20 cellular contexts compared by ENCODE assay signal in the genomic region with DNA sequence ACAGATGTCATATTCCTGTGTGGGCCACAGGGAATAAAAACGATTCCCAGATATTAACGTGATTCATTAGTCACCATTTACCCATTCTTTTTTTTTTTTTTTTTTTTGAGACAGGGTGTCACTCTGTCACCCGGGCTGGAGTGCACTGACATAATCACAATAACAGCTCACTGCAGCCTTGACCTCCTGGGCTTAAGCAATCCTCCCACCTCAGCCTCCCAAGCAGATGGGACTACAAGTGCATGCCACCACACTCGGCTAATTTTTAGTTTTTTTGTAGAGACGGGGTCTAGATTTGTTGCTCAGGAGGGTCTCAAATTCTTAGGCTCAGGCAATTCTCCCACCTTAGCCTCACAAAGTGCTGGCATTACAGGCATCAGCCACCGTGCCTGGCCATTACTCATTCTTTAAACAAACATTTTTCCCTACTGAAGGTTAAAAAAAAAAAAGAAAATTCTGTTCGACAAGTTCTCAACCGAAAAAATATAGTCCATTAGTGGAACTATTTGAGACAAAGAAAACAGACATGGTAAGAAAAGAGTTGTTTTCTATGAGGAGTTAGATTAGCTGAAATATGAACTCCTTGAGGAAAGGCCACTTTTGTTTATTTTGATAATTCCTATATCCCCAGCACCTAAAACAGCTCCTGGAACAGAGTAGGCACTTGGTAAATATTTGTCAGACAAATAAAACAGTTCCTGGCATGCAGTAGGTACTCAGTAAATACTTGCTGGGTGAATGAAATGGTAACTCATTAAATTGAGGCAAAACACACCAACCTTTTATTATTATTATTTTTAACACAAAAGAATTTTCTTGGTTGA.
"Had no signal": no experiment of that assay in that cellular context is flagged by ENCODE, and none has a peak within 500 bp of the region (broad histone marks: within the 10 kb centered on the region; RNA-seq: fewer than 3 reads in every experiment).

No MANE protein-coding gene starts in this region.

- H3K9me3 Mint-ChIP-seq: activated CD4-positive, alpha-beta memory T cell treated with anti-CD3 and anti-CD28 coated beads, Interleukin-2, amount 10 ng/mL, durations not matched to agents 7 days and 5 days; activated naive CD4-positive, alpha-beta T cell treated with anti-CD3 and anti-CD28 coated beads, Interleukin-2, amount 50 U/mL, for 72 hours; activated T-cell treated with anti-CD3 and anti-CD28 coated beads, Interleukin-2, amount 50 U/mL, for 72 hours had no signal

- H3K4me1 ChIP-seq: parathyroid adenoma, stomach, upper lobe of right lung had no signal

- H3K79me2 ChIP-seq: parathyroid adenoma had no signal

- H3K27ac Mint-ChIP-seq: activated CD4-positive, alpha-beta memory T cell treated with anti-CD3 and anti-CD28 coated beads, Interleukin-2, amount 10 ng/mL, durations not matched to agents 7 days and 5 days; activated naive CD4-positive, alpha-beta T cell treated with anti-CD3 and anti-CD28 coated beads, Interleukin-2, amount 50 U/mL, for 72 hours; activated T-cell treated with anti-CD3 and anti-CD28 coated beads, Interleukin-2, amount 50 U/mL, for 72 hours; T-helper 17 cell had no signal

- H3K4me1 Mint-ChIP-seq: activated CD4-positive, alpha-beta memory T cell treated with anti-CD3 and anti-CD28 coated beads, Interleukin-2, amount 10 ng/mL, durations not matched to agents 7 days and 5 days had no signal

- H3K4me3 ChIP-seq: mucosa of descending colon, stomach, thoracic aorta, upper lobe of right lung had no signal

- H3K27me3 ChIP-seq: stomach, upper lobe of right lung had no signal

- H3K9ac ChIP-seq: parathyroid adenoma had no signal

- ATAC-seq: activated T-cell treated with anti-CD3 and anti-CD28 coated beads, Interleukin-2, amount 50 U/mL, for 72 hours; left lobe of liver; mucosa of descending colon; naive thymus-derived CD4-positive, alpha-beta T cell; T-helper 17 cell; upper lobe of right lung had no signal

- DNase-seq: activated CD4-positive, alpha-beta memory T cell treated with anti-CD3 and anti-CD28 coated beads, Interleukin-2, amount 10 ng/mL, durations not matched to agents 7 days and 5 days; activated gamma-delta T cell; activated T-cell treated with anti-CD3 and anti-CD28 coated beads, Interleukin-2, amount 50 U/mL, for 72 hours; amniotic stem cell; cerebellar nuclear complex; dermis blood vessel endothelial cell; islet precursor cell; mammary epithelial cell; mucosa of descending colon; naive thymus-derived CD4-positive, alpha-beta T cell; stimulated activated CD4-positive, alpha-beta T cell treated with anti-CD3 and anti-CD28 coated beads, Interleukin-1b, Interleukin-23, amount 100 ng/mL, for 48 hours; stomach; T-helper 17 cell; upper lobe of right lung; WERI-Rb-1 had no signal

- H2AFZ ChIP-seq: parathyroid adenoma had no signal

- H3K9me3 ChIP-seq: mucosa of descending colon, stomach, thoracic aorta, upper lobe of right lung had no signal

- H3K27ac ChIP-seq: epithelial cell of prostate, parathyroid adenoma, stomach, upper lobe of right lung, WERI-Rb-1 had no signal

- H3K4me3 Mint-ChIP-seq: activated CD4-positive, alpha-beta memory T cell treated with anti-CD3 and anti-CD28 coated beads, Interleukin-2, amount 10 ng/mL, durations not matched to agents 7 days and 5 days; activated T-cell treated with anti-CD3 and anti-CD28 coated beads, Interleukin-2, amount 50 U/mL, for 72 hours; naive thymus-derived CD4-positive, alpha-beta T cell; T-helper 17 cell had no signal
